Comparison of ENCODE assay signal across 25 cellular contexts in the genomic region with DNA sequence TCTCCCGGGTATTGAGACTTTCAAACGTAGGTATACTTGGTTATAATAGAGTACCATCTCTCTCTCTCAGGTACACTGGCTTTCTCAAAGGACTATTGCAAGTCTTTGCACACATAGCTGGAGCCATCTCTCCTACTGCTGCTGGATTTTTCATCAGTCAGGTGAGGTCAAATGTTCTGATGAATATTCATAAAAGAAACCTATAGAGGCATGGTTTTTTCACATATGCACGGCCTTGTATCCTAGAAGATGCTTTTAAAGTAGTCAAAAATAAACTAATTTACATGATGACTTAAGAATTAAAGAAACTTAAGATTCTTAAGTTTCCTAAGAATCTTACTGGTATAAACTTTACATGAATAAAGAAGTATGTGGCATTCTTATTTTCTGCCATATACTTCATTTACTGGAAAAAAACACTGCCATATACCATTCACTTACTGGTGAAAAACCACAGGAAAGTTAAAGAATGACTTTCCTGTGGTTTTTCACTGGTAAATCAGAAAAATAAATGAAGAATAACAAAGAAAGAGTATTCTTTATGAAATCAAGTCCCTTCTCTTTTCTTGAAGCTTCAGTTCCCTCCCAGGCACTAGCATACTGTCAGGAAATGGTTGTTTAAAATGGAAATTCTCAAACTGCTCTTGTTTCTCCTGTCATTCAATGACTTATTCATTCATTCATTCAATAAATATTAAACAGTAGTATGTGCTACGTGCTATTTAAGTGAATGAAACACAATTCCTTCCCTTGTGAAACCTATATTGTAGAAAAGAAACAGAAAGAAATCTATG. TPM values are rescaled to one million over a fixed set of nuclear protein-coding genes. Genes with fewer than 3 reads are reported as not detected.
"Had no signal": no experiment of that assay in that cellular context is flagged by ENCODE, and none has a peak within 500 bp of the region (broad histone marks: within the 10 kb centered on the region; RNA-seq: fewer than 3 reads in every experiment).

No MANE protein-coding gene starts in this region.

- H3K4me1 Mint-ChIP-seq: central memory CD8-positive, alpha-beta T cell had no signal

- ATAC-seq: K562 had no signal

- H3K9me3 Mint-ChIP-seq: brain; central memory CD8-positive, alpha-beta T cell had no signal

- H3K27ac Mint-ChIP-seq: activated naive CD8-positive, alpha-beta T cell; brain had no signal

- H3K4me3 Mint-ChIP-seq: activated naive CD8-positive, alpha-beta T cell; brain; central memory CD8-positive, alpha-beta T cell had no signal

- H3K27me3 Mint-ChIP-seq: brain had no signal

- DNase-seq: activated CD4-positive, alpha-beta T cell treated with anti-CD3 and anti-CD28 coated beads, Interleukin-2, amount 50 U/mL, for 4 hours; activated CD4-positive, CD25-positive, alpha-beta regulatory T cell; activated CD8-positive, alpha-beta memory T cell treated with anti-CD3 and anti-CD28 coated beads, Interleukin-2, amount 50 U/mL, for 48 hours; activated gamma-delta T cell treated with Interleukin-2 at 50 U/mL for 16 hours; amygdala; Karpas-422; MM.1S; NCI-H1105; NCI-H1436; NCI-H1694 treated with DMSO at 0.1 percent for 48 hours; NCI-H2029 treated with DMSO at 0.1 percent for 48 hours; NCI-H345; NCI-H510A; NCI-H526 treated with DMSO at 0.1 percent for 48 hours; Right ventricle myocardium superior; RPMI8226; SJCRH30; SK-N-SH had no signal

- H3K36me3 Mint-ChIP-seq: activated naive CD8-positive, alpha-beta T cell; brain had no signal

RNA-seq across cellular contexts. Expression of a gene that starts 23.5 kb away (rescaled TPM):
- total RNA-seq: astrocyte; K562; OCI-LY7; Right ventricle myocardium superior; SJCRH30; T-helper 2 cell treated with Interferon-gamma antibody and Interleukin-4, amounts not matched to agents 100 ng/mL and 5 ng/mL, for 36 hours had no signal

RNA-seq across cellular contexts. Expression of a gene that starts 53.8 kb away (rescaled TPM):
- total RNA-seq: astrocyte; K562; OCI-LY7; Right ventricle myocardium superior; SJCRH30; T-helper 2 cell treated with Interferon-gamma antibody and Interleukin-4, amounts not matched to agents 100 ng/mL and 5 ng/mL, for 36 hours had no signal
